Comparison of ENCODE assay signal across 1 cellular context in genomic region chr6:89411019-89411268, GRCh38.
TF ChIP-seq lines count a peak whose summit lies in the region.

No MANE protein-coding gene starts in this region.

TF ChIP-seq in IMR-90, 13 proteins besides CTCF, POLR2A, EP300 and RAD21:
- TF ChIP-seq MXI1 (IDR thresholded peaks at IDR 0.05; ENCODE audit: borderline replicate concordance, low read depth, low read length) (no peak), RCOR1 (IDR thresholded peaks at IDR 0.05; ENCODE audit: insufficient replicate concordance, low read length) (no peak), ELK1 (IDR thresholded peaks at IDR 0.05; ENCODE audit: borderline replicate concordance, low read depth, low read length) (no peak), FOS (IDR thresholded peaks at IDR 0.05; ENCODE audit: low read depth, low read length) (no peak), USF2 (IDR thresholded peaks at IDR 0.05; ENCODE audit: low read depth, low read length) (no peak), CEBPB (IDR thresholded peaks at IDR 0.05; ENCODE audit: low read depth, low read length) (no peak), MAZ (IDR thresholded peaks at IDR 0.05; ENCODE audit: borderline replicate concordance, low read depth, low read length) (no peak), SMC3 (IDR thresholded peaks at IDR 0.05; ENCODE audit: low read depth, low read length) (no peak), MAFK (IDR thresholded peaks at IDR 0.05; ENCODE audit: low read depth, low read length) (no peak), BHLHE40 (IDR thresholded peaks at IDR 0.05; ENCODE audit: low read depth, low read length) (no peak), CHD1 (IDR thresholded peaks at IDR 0.05; ENCODE audit: low read depth, low read length) (no peak), RFX5 (IDR thresholded peaks at IDR 0.05; ENCODE audit: low read depth, low read length) (no peak), NFE2L2 (IDR thresholded peaks at IDR 0.05; ENCODE audit: low read depth, low read length) (no peak)
